In the genomic region with DNA sequence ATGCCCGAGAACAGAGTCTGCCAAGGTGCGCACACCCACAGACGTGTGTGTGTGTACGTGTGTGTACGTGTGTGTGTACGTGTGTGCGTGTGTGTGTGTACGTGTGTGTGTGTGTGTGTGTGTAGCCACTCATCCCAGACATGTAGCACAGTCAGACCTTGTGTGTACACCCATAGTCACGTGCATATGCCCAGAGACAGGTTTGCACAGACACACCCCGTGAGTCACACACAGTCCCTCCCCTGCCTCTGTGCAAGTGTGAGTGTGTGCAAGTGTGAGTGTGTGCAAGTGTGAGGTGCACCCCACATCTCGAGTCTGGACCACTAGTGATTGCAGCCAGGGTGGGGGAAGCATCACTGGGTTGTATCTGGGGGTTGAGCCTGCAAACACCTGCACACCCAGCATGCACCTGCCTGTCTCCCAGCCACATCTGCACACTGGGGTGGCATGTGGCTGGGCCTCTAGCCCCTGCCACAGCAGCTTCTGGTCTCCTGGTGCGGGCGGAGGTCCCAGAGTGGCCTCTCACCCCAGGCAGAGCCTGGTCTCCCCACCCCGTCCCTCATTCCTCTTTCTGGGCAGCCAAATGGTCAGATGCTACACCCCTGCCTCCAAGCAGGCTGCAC, we compare ENCODE assay signal across 10 cellular contexts. TPM values are rescaled to one million over a fixed set of nuclear protein-coding genes. Genes with fewer than 3 reads are reported as not detected.
DNase-seq lines count a peak whose midpoint lies in the region; ATAC-seq, FAIRE-seq and TF ChIP-seq lines count a peak whose summit lies in the region.
"Had no signal": no experiment of that assay in that cellular context is flagged by ENCODE, and none has a peak within 500 bp of the region (broad histone marks: within the 10 kb centered on the region; RNA-seq: fewer than 3 reads in every experiment).

No MANE protein-coding gene starts in this region.

- TF ChIP-seq CTCF in ascending aorta (IDR thresholded peaks at IDR 0.05): no peak
- no peak for TF ChIP-seq CTCF in kidney (IDR thresholded peaks at IDR 0.05; ENCODE audit: borderline replicate concordance, extremely low read depth, insufficient read depth)

- no peak for FAIRE-seq in kidney (lab: Jason Lieb, UNC)

- in situ Hi-C loops in G401 (cut with HindIII; ENCODE audit: low sequenced_read_pairs): no loop called here

- ATAC-seq in HG03135 (IDR thresholded peaks at IDR 0.05; ENCODE audit: unreplicated experiment) (no peak), GM19328 (IDR thresholded peaks at IDR 0.05; ENCODE audit: unreplicated experiment) (no peak)

- DNase-seq in ascending aorta (ENCODE audit: low spot score in 2 of 2) (no peak), kidney (no peak), SJCRH30 (no peak), G401 (ENCODE audit: low spot score) (no peak)
- DNase-seq: midbrain had no signal

- H3K36me3 ChIP-seq in HUES64 (ENCODE audit: insufficient read depth, low read length): no peaks in the 10 kb centered on the region
- no peaks in the 10 kb centered on the region for H3K36me3 ChIP-seq in ascending aorta
- H3K36me3 ChIP-seq in kidney (ENCODE audit: control insufficient read depth in 1 of 2, insufficient read depth in 2 of 2, low read length in 2 of 2): no peaks in the 10 kb centered on the region
- no peaks in the 10 kb centered on the region for H3K36me3 ChIP-seq in stomach smooth muscle (ENCODE audit: control insufficient read depth in 2 of 2, insufficient read depth in 2 of 2, low read length in 2 of 2)
- no peaks in the 10 kb centered on the region for H3K36me3 ChIP-seq in SJCRH30

- H3K27ac ChIP-seq in HUES64 (ENCODE audit: low read depth, low read length) (no peak overlapping the region), ascending aorta (peak overlapping the region; percentile 91 to 100), kidney (ENCODE audit: low read depth in 2 of 2, low read length in 2 of 2) (peak overlapping the region; percentile 63 to 92), stomach smooth muscle (ENCODE audit: low read length) (peak overlapping the region; percentile 92), SJCRH30 (no peak overlapping the region)

- no peaks in the 10 kb centered on the region for H3K27me3 ChIP-seq in HUES64 (ENCODE audit: insufficient read depth, low read length)
- H3K27me3 ChIP-seq in ascending aorta: no peaks in the 10 kb centered on the region
- H3K27me3 ChIP-seq in stomach smooth muscle (ENCODE audit: control insufficient read depth in 1 of 2, insufficient read depth in 2 of 2, low read length in 2 of 2): no peaks in the 10 kb centered on the region
- H3K27me3 ChIP-seq in SJCRH30: no peaks in the 10 kb centered on the region

- H3K4me1 ChIP-seq in HUES64 (ENCODE audit: insufficient read depth, low read length) (peaks cover 8% of the 10 kb centered on the region; the same call in 1 of the 2 replicates), ascending aorta (peaks cover 58 to 62% of the 10 kb centered on the region in 2 donors), kidney (ENCODE audit: control insufficient read depth in 1 of 2, insufficient read depth in 1 of 2, low read depth in 1 of 2, low read length in 2 of 2) (peaks cover 6 to 29% of the 10 kb centered on the region in 2 donors), stomach smooth muscle (ENCODE audit: control insufficient read depth, insufficient read depth, low read length) (peaks cover 74% of the 10 kb centered on the region), SJCRH30 (peaks cover 46% of the 10 kb centered on the region)

- H3K9ac ChIP-seq in HUES64 (ENCODE audit: low read depth, low read length) (no peak overlapping the region), kidney (ENCODE audit: low read length in 2 of 2) (no peak overlapping the region), stomach smooth muscle (ENCODE audit: low read length in 2 of 2) (peak overlapping the region in 1 of 2 donors; percentile 10)

- WGBS in HUES64: 66% methylated on average over 14 of the region's 14 CpGs

- intact Hi-C loops in ascending aorta (cut with DNase I): loop anchor here (2.0 kb wide), 1 partner anchor 94 kb away; a partner anchor contains a TSS
- intact Hi-C loops in kidney (cut with DNase I): no loop called here

- H3K4me3 ChIP-seq in HUES64 (ENCODE audit: low read length): peak overlapping the region; percentile 11; the same call in 1 of the 2 replicates
- H3K4me3 ChIP-seq in ascending aorta: peak overlapping the region in 1 of 2 donors; percentile 56
- H3K4me3 ChIP-seq in kidney (ENCODE audit: low read length in 2 of 2): no peak overlapping the region
- H3K4me3 ChIP-seq in stomach smooth muscle (ENCODE audit: low read length in 2 of 2): peak overlapping the region in 1 of 2 donors; percentile 71
- no peak overlapping the region; the same call in 1 of the 2 replicates for H3K4me3 ChIP-seq in SJCRH30

- H3K9me3 ChIP-seq in HUES64 (ENCODE audit: insufficient read depth, low read depth, low read length): no peaks in the 10 kb centered on the region
- no peaks in the 10 kb centered on the region for H3K9me3 ChIP-seq in ascending aorta
- no peaks in the 10 kb centered on the region for H3K9me3 ChIP-seq in kidney (ENCODE audit: control insufficient read depth in 1 of 2, low read length in 2 of 2)
- no peaks in the 10 kb centered on the region for H3K9me3 ChIP-seq in stomach smooth muscle (ENCODE audit: control insufficient read depth in 2 of 2, low read length in 2 of 2)
- no peaks in the 10 kb centered on the region for H3K9me3 ChIP-seq in SJCRH30 (replicated peaks)

RNA-seq across cellular contexts. Expression of a gene that starts 23.6 kb away (rescaled TPM):
- polyA plus RNA-seq in HUES64 (2013, experiment 1 of 2): 7.8 TPM
- polyA plus RNA-seq in HUES64 (2013, experiment 2 of 2): 12.9 TPM
- 29.1 TPM for total RNA-seq in ascending aorta
- 20.5 TPM for total RNA-seq in kidney
- 2.6 TPM for polyA plus RNA-seq in kidney (ENCODE audit: insufficient read depth, low read depth, low replicate concordance)
- 17.4 and 20.0 TPM in 2 replicates for total RNA-seq in SJCRH30 (2014; rRNA removed; shearing (Covaris generic))
- 5.3 and 9.6 TPM in 2 replicates for total RNA-seq in G401 (2014; rRNA removed; shearing (Covaris generic))
- total RNA-seq: activated CD8-positive, alpha-beta memory T cell treated with anti-CD3 and anti-CD28 coated beads for 36 hours had no signal

Comparison
In these comparisons a context has a peak if more than half of its experiments do, and no peak if none do; other contexts are left out.
1. H3K27ac ChIP-seq: peak in ascending aorta (2 of 2), kidney (2 of 2) and stomach smooth muscle (single experiment); none in HUES64 (single experiment) and SJCRH30 (single experiment).